ENCODE assay signal across 9 cellular contexts in genomic region chr5:151825445-151825844, GRCh38. TPM values are rescaled to one million over a fixed set of nuclear protein-coding genes. Genes with fewer than 3 reads are reported as not detected.
DNase-seq lines count a peak whose midpoint lies in the region; ATAC-seq and TF ChIP-seq lines count a peak whose summit lies in the region.
"Had no signal": no experiment of that assay in that cellular context is flagged by ENCODE, and none has a peak within 500 bp of the region (broad histone marks: within the 10 kb centered on the region; RNA-seq: fewer than 3 reads in every experiment).

No MANE protein-coding gene starts in this region.

- no peaks in the 10 kb centered on the region for H3K27me3 ChIP-seq in colonic mucosa

- H3K4me3 ChIP-seq in LNCaP clone FGC (ENCODE audit: low read depth, low read length) (no peak overlapping the region), colonic mucosa (no peak overlapping the region)

- H3K9me3 ChIP-seq in colonic mucosa, result no peaks in the 10 kb centered on the region

- no peak overlapping the region for H3K27ac ChIP-seq in colonic mucosa
- H3K27ac ChIP-seq: epithelial cell of prostate had no signal

- peak; percentile 79 for ATAC-seq in GM21381 (IDR thresholded peaks at IDR 0.05; ENCODE audit: unreplicated experiment)
- ATAC-seq in left colon, result peak; percentile 88

- DNase-seq in NOMO-1 (lab: John Stamatoyannopoulos, UW; ENCODE audit: unreplicated experiment in 2 of 2) (peak; percentile 14 to 27), NOMO-1 treated with dmso at 0.1 percent for 144 hours (lab: John Stamatoyannopoulos, UW; ENCODE audit: unreplicated experiment) (no peak), LNCaP clone FGC (ENCODE audit: low read depth) (peak; percentile 30), RPMI8226 (peak; percentile 35), colonic mucosa (peak; percentile 65), left colon (peak; percentile 28 to 44), superior temporal gyrus (ENCODE audit: extremely low spot score) (peak; percentile 92)

- H3K9ac ChIP-seq in colonic mucosa (ENCODE audit: low read depth in 2 of 2, low read length in 2 of 2), result no peak overlapping the region

- intact Hi-C loops in colonic mucosa (cut with DNase I), result loop anchor here (1.0 to 10.0 kb wide), 3 partner anchors 318 to 682 kb away; no protein-coding TSS in a partner anchor
- intact Hi-C loops in left colon (cut with DNase I, micrococcal nuclease), result loop anchor here (5.0 to 10.0 kb wide), 3 partner anchors 317 to 679 kb away; no protein-coding TSS in a partner anchor

- TF ChIP-seq CTCF in LNCaP clone FGC (IDR thresholded peaks at IDR 0.05; ENCODE audit: control insufficient read depth, extremely low read depth, insufficient read depth) (peak; percentile 93), colonic mucosa (IDR thresholded peaks at IDR 0.05) (peak; percentile 88)

- H3K4me1 ChIP-seq in colonic mucosa, result no peaks in the 10 kb centered on the region

- no peaks in the 10 kb centered on the region for H3K36me3 ChIP-seq in colonic mucosa

RNA-seq across cellular contexts. Expression of gene G3BP1, which starts 53.7 kb away (rescaled TPM):
- total RNA-seq in colonic mucosa (100 to 1,000 TPM; 136 to 203 TPM), left colon (100 to 1,000 TPM; 116 to 141 TPM)
